ENCODE assay signal across 1 cellular context in genomic region chr6:131900231-131900630, GRCh38.
TF ChIP-seq lines count a peak whose summit lies in the region.

No MANE protein-coding gene starts in this region.

TF ChIP-seq in GM23338, 12 proteins besides CTCF, POLR2A, EP300 and RAD21 (continued from another document):
- TF ChIP-seq ETS1 (IDR thresholded peaks at IDR 0.05) = peak; percentile 42; the same call in 1 of the 2 replicates
- no peak for TF ChIP-seq CREB1 (CRISPR knock-in tag; IDR thresholded peaks at IDR 0.05; ENCODE audit: low read depth)
- no peak for TF ChIP-seq EZH2 (IDR thresholded peaks at IDR 0.05; ENCODE audit: low read depth, unreplicated experiment)
- TF ChIP-seq STAT1 (IDR thresholded peaks at IDR 0.05; ENCODE audit: unreplicated experiment) = no peak
- no peak for TF ChIP-seq ZNF462 (CRISPR knock-in tag; IDR thresholded peaks at IDR 0.05)
TF ChIP-seq in GM23338: peak in this region for 2.
